Comparison of ENCODE assay signal across 2 cellular contexts in the genomic region with DNA sequence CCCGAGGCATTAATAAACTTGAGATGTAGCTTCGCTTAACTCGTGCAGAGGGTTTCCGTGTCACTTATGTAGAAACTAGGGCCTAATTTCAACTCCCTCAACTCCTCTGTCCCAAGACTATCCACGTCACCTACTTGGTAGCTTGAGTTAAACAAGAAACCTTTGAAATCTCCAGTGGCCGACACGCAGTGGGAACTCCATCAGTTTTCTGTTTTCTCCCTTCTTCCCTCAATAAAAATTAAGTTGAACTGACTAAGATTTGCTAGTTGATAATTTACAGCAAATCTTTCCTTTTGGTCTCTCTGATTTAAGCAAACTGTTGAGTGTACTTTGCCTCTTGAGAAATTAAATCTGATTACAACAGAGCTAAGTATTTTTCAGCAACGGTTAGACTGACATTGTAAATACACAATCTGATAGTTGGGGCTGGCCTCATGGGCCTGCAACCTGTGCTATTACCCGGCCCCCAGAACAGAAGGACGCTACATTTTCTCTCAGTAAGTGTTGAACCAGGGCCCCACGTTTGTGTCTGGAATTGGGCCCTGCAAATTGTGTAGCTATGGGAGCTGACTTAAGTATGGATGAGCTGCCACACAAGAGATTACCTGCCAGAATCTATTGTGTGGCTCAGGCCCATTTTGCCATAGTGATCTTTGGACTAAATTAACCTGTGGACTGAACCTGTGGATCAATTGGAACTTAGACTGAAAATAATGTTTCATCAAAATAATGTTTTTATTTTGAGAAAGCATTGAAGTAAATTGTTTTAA.
TF ChIP-seq lines count a peak whose summit lies in the region.

No MANE protein-coding gene starts in this region.

TF ChIP-seq in H1, 55 proteins besides CTCF, POLR2A, EP300 and RAD21:
- TF ChIP-seq RNF2 (IDR thresholded peaks at IDR 0.05; ENCODE audit: borderline replicate concordance, low read depth, low read length, missing control alignments, poor library complexity, severe bottlenecking) (no peak), TEAD4 (IDR thresholded peaks at IDR 0.05; ENCODE audit: low read depth, low read length) (no peak), CREB1 (IDR thresholded peaks at IDR 0.05) (no peak), CBX8 (IDR thresholded peaks at IDR 0.05; ENCODE audit: borderline replicate concordance, low read depth, low read length) (no peak), CEBPB (IDR thresholded peaks at IDR 0.05; ENCODE audit: low read depth, low read length) (no peak), TAF1 (IDR thresholded peaks at IDR 0.05; ENCODE audit: low read depth, low read length) (no peak), HDAC2 (IDR thresholded peaks at IDR 0.05; ENCODE audit: borderline replicate concordance in 1 of 2, low read depth in 2 of 2, low read length in 2 of 2) (no peak), ZNF274 (IDR thresholded peaks at IDR 0.05; ENCODE audit: borderline replicate concordance, extremely low read depth, low read length) (no peak), NRF1 (IDR thresholded peaks at IDR 0.05; ENCODE audit: low read depth, low read length) (no peak), SIN3A (conservative IDR thresholded peaks at IDR 0.05 in 1 of 2, IDR thresholded peaks at IDR 0.05 in 1 of 2; ENCODE audit: low read depth in 1 of 2, low read length in 2 of 2) (no peak), NANOG (IDR thresholded peaks at IDR 0.05; ENCODE audit: insufficient read depth, low read depth, low read length, poor library complexity, severe bottlenecking) (no peak), CHD1 (IDR thresholded peaks at IDR 0.05; ENCODE audit: low read depth, low read length) (no peak), BRCA1 (IDR thresholded peaks at IDR 0.05; ENCODE audit: low read depth, low read length) (no peak), SAP30 (IDR thresholded peaks at IDR 0.05; ENCODE audit: insufficient read depth, insufficient replicate concordance, low read length) (no peak)
- TF ChIP-seq, protein P1, sequence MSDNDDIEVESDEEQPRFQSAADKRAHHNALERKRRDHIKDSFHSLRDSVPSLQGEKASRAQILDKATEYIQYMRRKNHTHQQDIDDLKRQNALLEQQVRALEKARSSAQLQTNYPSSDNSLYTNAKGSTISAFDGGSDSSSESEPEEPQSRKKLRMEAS (IDR thresholded peaks at IDR 0.05), result no peak
- TF ChIP-seq, protein P2, sequence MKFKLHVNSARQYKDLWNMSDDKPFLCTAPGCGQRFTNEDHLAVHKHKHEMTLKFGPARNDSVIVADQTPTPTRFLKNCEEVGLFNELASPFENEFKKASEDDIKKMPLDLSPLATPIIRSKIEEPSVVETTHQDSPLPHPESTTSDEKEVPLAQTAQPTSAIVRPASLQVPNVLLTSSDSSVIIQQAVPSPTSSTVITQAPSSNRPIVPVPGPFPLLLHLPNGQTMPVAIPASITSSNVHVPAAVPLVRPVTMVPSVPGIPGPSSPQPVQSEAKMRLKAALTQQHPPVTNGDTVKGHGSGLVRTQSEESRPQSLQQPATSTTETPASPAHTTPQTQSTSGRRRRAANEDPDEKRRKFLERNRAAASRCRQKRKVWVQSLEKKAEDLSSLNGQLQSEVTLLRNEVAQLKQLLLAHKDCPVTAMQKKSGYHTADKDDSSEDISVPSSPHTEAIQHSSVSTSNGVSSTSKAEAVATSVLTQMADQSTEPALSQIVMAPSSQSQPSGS (IDR thresholded peaks at IDR 0.05; ENCODE audit: low read length), result no peak

TF ChIP-seq in neural cell, 6 proteins besides CTCF, POLR2A, EP300 and RAD21:
- TF ChIP-seq TAF1 (IDR thresholded peaks at IDR 0.05; ENCODE audit: low read depth) (no peak), POLR2AphosphoS5 (IDR thresholded peaks at IDR 0.05) (no peak), EZH2 (IDR thresholded peaks at IDR 0.05; ENCODE audit: borderline replicate concordance, insufficient read depth, low read length, poor library complexity, severe bottlenecking) (no peak), SMC3 (conservative IDR thresholded peaks at IDR 0.05; ENCODE audit: poor library complexity) (no peak), MXI1 (conservative IDR thresholded peaks at IDR 0.05; ENCODE audit: poor library complexity, severe bottlenecking) (no peak)
- TF ChIP-seq, protein P3, sequence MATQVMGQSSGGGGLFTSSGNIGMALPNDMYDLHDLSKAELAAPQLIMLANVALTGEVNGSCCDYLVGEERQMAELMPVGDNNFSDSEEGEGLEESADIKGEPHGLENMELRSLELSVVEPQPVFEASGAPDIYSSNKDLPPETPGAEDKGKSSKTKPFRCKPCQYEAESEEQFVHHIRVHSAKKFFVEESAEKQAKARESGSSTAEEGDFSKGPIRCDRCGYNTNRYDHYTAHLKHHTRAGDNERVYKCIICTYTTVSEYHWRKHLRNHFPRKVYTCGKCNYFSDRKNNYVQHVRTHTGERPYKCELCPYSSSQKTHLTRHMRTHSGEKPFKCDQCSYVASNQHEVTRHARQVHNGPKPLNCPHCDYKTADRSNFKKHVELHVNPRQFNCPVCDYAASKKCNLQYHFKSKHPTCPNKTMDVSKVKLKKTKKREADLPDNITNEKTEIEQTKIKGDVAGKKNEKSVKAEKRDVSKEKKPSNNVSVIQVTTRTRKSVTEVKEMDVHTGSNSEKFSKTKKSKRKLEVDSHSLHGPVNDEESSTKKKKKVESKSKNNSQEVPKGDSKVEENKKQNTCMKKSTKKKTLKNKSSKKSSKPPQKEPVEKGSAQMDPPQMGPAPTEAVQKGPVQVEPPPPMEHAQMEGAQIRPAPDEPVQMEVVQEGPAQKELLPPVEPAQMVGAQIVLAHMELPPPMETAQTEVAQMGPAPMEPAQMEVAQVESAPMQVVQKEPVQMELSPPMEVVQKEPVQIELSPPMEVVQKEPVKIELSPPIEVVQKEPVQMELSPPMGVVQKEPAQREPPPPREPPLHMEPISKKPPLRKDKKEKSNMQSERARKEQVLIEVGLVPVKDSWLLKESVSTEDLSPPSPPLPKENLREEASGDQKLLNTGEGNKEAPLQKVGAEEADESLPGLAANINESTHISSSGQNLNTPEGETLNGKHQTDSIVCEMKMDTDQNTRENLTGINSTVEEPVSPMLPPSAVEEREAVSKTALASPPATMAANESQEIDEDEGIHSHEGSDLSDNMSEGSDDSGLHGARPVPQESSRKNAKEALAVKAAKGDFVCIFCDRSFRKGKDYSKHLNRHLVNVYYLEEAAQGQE (IDR thresholded peaks at IDR 0.05; ENCODE audit: borderline replicate concordance), result no peak
